In the genomic region with DNA sequence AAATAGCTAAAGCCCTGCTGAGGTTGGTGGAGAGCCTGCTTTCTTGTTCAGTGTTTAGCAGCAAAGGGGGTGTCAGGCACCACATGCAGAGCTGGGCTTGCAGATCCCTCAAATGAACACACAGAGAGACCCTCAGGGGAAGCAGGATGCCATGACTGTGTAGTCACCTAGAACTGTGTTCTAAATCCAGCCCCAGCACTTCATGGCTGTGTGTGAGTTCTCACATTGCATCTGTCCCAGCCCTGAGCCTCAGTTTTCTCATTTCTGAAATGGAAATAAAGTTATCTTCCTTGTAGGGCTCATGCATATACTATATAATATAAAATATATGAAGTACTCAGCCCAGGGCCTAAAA, we compare ENCODE assay signal across 10 cellular contexts. TPM values are rescaled to one million over a fixed set of nuclear protein-coding genes. Genes with fewer than 3 reads are reported as not detected.
DNase-seq lines count a peak whose midpoint lies in the region; FAIRE-seq and TF ChIP-seq lines count a peak whose summit lies in the region.
"Had no signal": no experiment of that assay in that cellular context is flagged by ENCODE, and none has a peak within 500 bp of the region (broad histone marks: within the 10 kb centered on the region; RNA-seq: fewer than 3 reads in every experiment).

No MANE protein-coding gene starts in this region.

- H2BK5ac ChIP-seq in H9 (ENCODE audit: insufficient read length, low read length) = no peak overlapping the region

- in situ Hi-C loops in GM18951 (cut with MboI; ENCODE audit: low sequenced_read_pairs, unreplicated experiment) = no loop called here

- H3K4me3 ChIP-seq in SJCRH30 (no peak overlapping the region), kidney (ENCODE audit: low read length in 2 of 2) (no peak overlapping the region), spleen (no peak overlapping the region)

- intact Hi-C loops in kidney (cut with DNase I) (no loop called here), spleen (cut with DNase I; ENCODE audit: low total_unique reads) (no loop called here)

- no peak overlapping the region for H3K14ac ChIP-seq in H9 (ENCODE audit: insufficient read depth, low read length)

- H3K36me3 ChIP-seq in SJCRH30 (no peaks in the 10 kb centered on the region), kidney (ENCODE audit: control insufficient read depth in 1 of 2, insufficient read depth in 2 of 2, low read length in 2 of 2) (no peaks in the 10 kb centered on the region), spleen (no peaks in the 10 kb centered on the region)

- no peaks in the 10 kb centered on the region for H3K27me3 ChIP-seq in SJCRH30
- no peaks in the 10 kb centered on the region for H3K27me3 ChIP-seq in spleen (replicated peaks in 1 of 7)
- no peaks in the 10 kb centered on the region for H3K27me3 ChIP-seq in H9 (ENCODE audit: insufficient read depth, low read length)

- H4K20me1 ChIP-seq in H9 (ENCODE audit: control insufficient read depth, insufficient read depth, insufficient read length) = peaks cover 2% of the 10 kb centered on the region

- no peak overlapping the region for H2AK5ac ChIP-seq in H9 (ENCODE audit: insufficient read length, low read length)

- no peak overlapping the region for H3T11ph ChIP-seq in H9 (ENCODE audit: low read length)

- no peak overlapping the region for H3K56ac ChIP-seq in H9 (ENCODE audit: insufficient read length, low read depth, low read length)

- no peak overlapping the region for H4K8ac ChIP-seq in H9 (replicated peaks; ENCODE audit: insufficient read length, low read depth, low read length)

- H2BK12ac ChIP-seq in H9 (ENCODE audit: insufficient read length, low read depth, low read length) = no peak overlapping the region

- H3K79me2 ChIP-seq in H9 (ENCODE audit: insufficient read depth, low read length) = no peaks in the 10 kb centered on the region

- no peak overlapping the region for H4K5ac ChIP-seq in H9 (ENCODE audit: insufficient read length, low read depth, low read length)

- H3K4me1 Mint-ChIP-seq in H9 = peaks cover 5 to 10% of the 10 kb centered on the region in 2 experiments; a peak in 3 of 4 replicates

- H3K9ac ChIP-seq in kidney (ENCODE audit: low read length in 2 of 2) (no peak overlapping the region), H9 (ENCODE audit: extremely low read depth, insufficient read length, low read length) (no peak overlapping the region)

- H3K9me3 Mint-ChIP-seq in H9 = no peaks in the 10 kb centered on the region

- TF ChIP-seq CTCF in kidney (IDR thresholded peaks at IDR 0.05; ENCODE audit: borderline replicate concordance, extremely low read depth, insufficient read depth) = no peak
- no peak for TF ChIP-seq CTCF in spleen (IDR thresholded peaks at IDR 0.05 in 8 of 11, conservative IDR thresholded peaks at IDR 0.05 in 3 of 11)
- TF ChIP-seq CTCF in H9 (conservative IDR thresholded peaks at IDR 0.05) = no peak

- no peaks in the 10 kb centered on the region for H3K36me3 Mint-ChIP-seq in H9 (ENCODE audit: insufficient read depth in 1 of 3, low read depth in 3 of 3)

- H3K4me2 ChIP-seq in H9 (ENCODE audit: insufficient read depth, insufficient read length, low read length) = no peak overlapping the region

- H3K4me3 Mint-ChIP-seq in H9 = no peak overlapping the region

- peaks cover 11% of the 10 kb centered on the region; the same call in 1 of the 2 replicates for H3K27me3 Mint-ChIP-seq in H9 (ENCODE audit: low read depth)

- no peak overlapping the region for H3K18ac ChIP-seq in H9 (ENCODE audit: insufficient read length, low read depth, low read length)

- no peak overlapping the region for H3K4ac ChIP-seq in H9 (ENCODE audit: low read depth, low read length)

- H3K23ac ChIP-seq in H9 (ENCODE audit: insufficient read length, low read depth, low read length) = no peak overlapping the region

- H3K9me3 ChIP-seq in SJCRH30 (replicated peaks) = no peaks in the 10 kb centered on the region
- H3K9me3 ChIP-seq in kidney (ENCODE audit: control insufficient read depth in 1 of 2, low read length in 2 of 2) = no peaks in the 10 kb centered on the region
- no peaks in the 10 kb centered on the region for H3K9me3 ChIP-seq in spleen
- H3K9me3 ChIP-seq in H9 (ENCODE audit: control insufficient read depth, low read depth, low read length) = no peaks in the 10 kb centered on the region

- TF ChIP-seq POLR2A in GM18951 (IDR thresholded peaks at IDR 0.05; ENCODE audit: extremely low read depth, insufficient read depth, insufficient read length) = peak; percentile 13
- TF ChIP-seq POLR2A in spleen (IDR thresholded peaks at IDR 0.05) = no peak

- no peak overlapping the region; the same call in 1 of the 2 replicates for H3K27ac ChIP-seq in SJCRH30
- peak overlapping the region; percentile 3 to 82 for H3K27ac ChIP-seq in kidney (ENCODE audit: low read depth in 2 of 2, low read length in 2 of 2)
- peak overlapping the region; percentile 31 to 81 (median 68) for H3K27ac ChIP-seq in spleen
- no peak overlapping the region for H3K27ac ChIP-seq in H9 (ENCODE audit: insufficient read length, low read depth, low read length)

- no peak overlapping the region for H2AFZ ChIP-seq in H9 (ENCODE audit: low read length)

- H2BK20ac ChIP-seq in H9 (ENCODE audit: low read depth, low read length, poor library complexity, severe bottlenecking) = no peak overlapping the region

- no peak for FAIRE-seq in kidney (lab: Jason Lieb, UNC)
- FAIRE-seq: frontal cortex, G401.6 had no signal

- H3K79me1 ChIP-seq in H9 (ENCODE audit: insufficient read depth, low read depth, low read length, poor library complexity, severe bottlenecking) = no peaks in the 10 kb centered on the region

- H3K23me2 ChIP-seq in H9 (ENCODE audit: insufficient read length, low read depth, low read length, poor library complexity, severe bottlenecking) = no peaks in the 10 kb centered on the region

- peak; percentile 4 to 28 for DNase-seq in SJCRH30
- no peak for DNase-seq in kidney
- no peak for DNase-seq in spleen
- no peak for DNase-seq in NCI-H2171 treated with DMSO at 0.1 percent for 48 hours (lab: John Stamatoyannopoulos, UW)
- DNase-seq in H9 = no peak
- DNase-seq in NCI-H446 (lab: John Stamatoyannopoulos, UW) = no peak
- DNase-seq in NCI-H2029 treated with DMSO at 0.1 percent for 48 hours (lab: John Stamatoyannopoulos, UW) = no peak

- H3K27ac Mint-ChIP-seq in H9 = no peak overlapping the region

- H2BK15ac ChIP-seq in H9 (ENCODE audit: low read depth, low read length) = no peak overlapping the region

- H4K91ac ChIP-seq in H9 (ENCODE audit: insufficient read length, low read depth, low read length) = no peak overlapping the region

- no peak overlapping the region for H2BK120ac ChIP-seq in H9 (ENCODE audit: low read depth, low read length, poor library complexity, severe bottlenecking)

- H3K4me1 ChIP-seq in SJCRH30 = peaks cover 17% of the 10 kb centered on the region; the same call in 1 of the 2 replicates
- H3K4me1 ChIP-seq in kidney (ENCODE audit: control insufficient read depth in 1 of 2, insufficient read depth in 1 of 2, low read depth in 1 of 2, low read length in 2 of 2) = peaks cover 26 to 28% of the 10 kb centered on the region in 2 donors
- H3K4me1 ChIP-seq in spleen = peaks cover 16 to 59% (median 40%) of the 10 kb centered on the region in 6 donors
- no peaks in the 10 kb centered on the region for H3K4me1 ChIP-seq in H9 (ENCODE audit: insufficient read depth, low read length)

RNA-seq across cellular contexts. Expression of a gene that starts 47.1 kb away (rescaled TPM):
- 39.8 and 41.8 TPM in 2 replicates for total RNA-seq in SJCRH30 (2014; rRNA removed; shearing (Covaris generic))
- total RNA-seq in kidney (61.7 TPM), spleen (10 to 100 TPM; 40.6 to 64.5 (median 57.4) TPM), H9 (2021) (76.9 and 89.2 TPM in 2 replicates)
- polyA plus RNA-seq in kidney (ENCODE audit: insufficient read depth, low read depth, low replicate concordance) (87.5 TPM), spleen (10 to 100 TPM; 66.8 to 95.0 (median 83.3) TPM)

RNA-seq across cellular contexts. Expression of a gene that starts 47.3 kb away (rescaled TPM):
- 1.9 TPM in 2 replicates for total RNA-seq in SJCRH30 (2014; rRNA removed; shearing (Covaris generic))
- total RNA-seq in kidney = 0.94 TPM
- 0.54 TPM for polyA plus RNA-seq in kidney (ENCODE audit: insufficient read depth, low read depth, low replicate concordance)
- 1 to 10 TPM in 6 of 7 donors, under 1 TPM in 1; 0.67 to 2.8 (median 1.1) TPM for total RNA-seq in spleen
- polyA plus RNA-seq in spleen = under 1 TPM; 0.39 to 0.64 (median 0.59) TPM
- 1.4 and 1.9 TPM in 2 replicates for total RNA-seq in H9 (2021)

Comparison
In these comparisons a context has a peak if more than half of its experiments do, and no peak if none do; other contexts are left out.
1. DNase-seq: peak in SJCRH30 (2 of 2); none in kidney (single experiment), spleen (single experiment), NCI-H2171 treated with DMSO at 0.1 percent for 48 hours (single experiment), H9 (single experiment), NCI-H446 (0 of 2) and NCI-H2029 treated with DMSO at 0.1 percent for 48 hours (single experiment).
2. H3K27ac ChIP-seq: peak in kidney (2 of 2) and spleen (8 of 8); none in SJCRH30 (single experiment) and H9 (single experiment).